Comparison of ENCODE assay signal across 15 cellular contexts in genomic region chr3:14473411-14473891, GRCh38.
A peak's percentile ranks its signal among the peaks of the same experiment; 100 is the strongest.
DNase-seq lines count a peak whose midpoint lies in the region; ATAC-seq and TF ChIP-seq lines count a peak whose summit lies in the region.
"Had no signal": no experiment of that assay in that cellular context is flagged by ENCODE, and none has a peak within 500 bp of the region (broad histone marks: within the 10 kb centered on the region; RNA-seq: fewer than 3 reads in every experiment).

No MANE protein-coding gene starts in this region.

- no peaks in the 10 kb centered on the region for H3K27me3 ChIP-seq in duodenal mucosa (ENCODE audit: control insufficient read depth in 1 of 2, insufficient read depth in 2 of 2, low read length in 2 of 2)

- peaks cover 31 to 68% of the 10 kb centered on the region in 2 donors for H3K36me3 ChIP-seq in duodenal mucosa (ENCODE audit: control insufficient read depth in 1 of 2, insufficient read depth in 2 of 2, low read length in 2 of 2)
- no peaks in the 10 kb centered on the region for H3K36me3 ChIP-seq in mucosa of descending colon (ENCODE audit: low read depth)

- no peak overlapping the region for H3K4me3 Mint-ChIP-seq in T-helper 1 cell treated with Interleukin-12 subunit alpha and Interleukin-12 subunit beta and Interleukin-4 antibody, amounts not matched to agents 30 μg/mL and 1 μg/mL, for 36 hours
- H3K4me3 Mint-ChIP-seq in type B pancreatic cell (no peak overlapping the region), glutamatergic neuron (ENCODE audit: unreplicated experiment) (no peak overlapping the region)
- H3K4me3 Mint-ChIP-seq: CD8-positive, alpha-beta T cell; memory B cell had no signal

- peak overlapping the region; percentile 63 for H3K27ac Mint-ChIP-seq in T-helper 1 cell treated with Interleukin-12 subunit alpha and Interleukin-12 subunit beta and Interleukin-4 antibody, amounts not matched to agents 30 μg/mL and 1 μg/mL, for 36 hours
- H3K27ac Mint-ChIP-seq in type B pancreatic cell (peak overlapping the region; percentile 56), glutamatergic neuron (ENCODE audit: unreplicated experiment) (no peak overlapping the region)
- H3K27ac Mint-ChIP-seq: CD8-positive, alpha-beta T cell; memory B cell had no signal

- no peak for DNase-seq in T-helper 1 cell
- DNase-seq in mucosa of descending colon, result peak in 2 of 3 donors; percentile 30 to 52
- no peak for DNase-seq in type B pancreatic cell (ENCODE audit: extremely low spot score, unreplicated experiment)
- no peak for DNase-seq in glutamatergic neuron
- no peak for DNase-seq in activated effector memory CD4-positive, alpha-beta T cell treated with anti-CD3 and anti-CD28 coated beads, Interleukin-2, amount 50 U/mL, for 16 hours
- DNase-seq: activated CD8-positive, alpha-beta memory T cell treated with anti-CD3 and anti-CD28 coated beads, Interleukin-2, amount 50 U/mL, for 48 hours; CD8-positive, alpha-beta T cell; NCI-H1436 treated with DMSO at 0.1 percent for 48 hours; NCI-H526 treated with DMSO at 0.1 percent for 48 hours had no signal

- TF ChIP-seq CTCF in mucosa of descending colon (IDR thresholded peaks at IDR 0.05) (no peak), type B pancreatic cell (conservative IDR thresholded peaks at IDR 0.05) (no peak), glutamatergic neuron (IDR thresholded peaks at IDR 0.05; ENCODE audit: partially characterized antibody, unreplicated experiment) (no peak)

- intact Hi-C loops in mucosa of descending colon (cut with DNase I, micrococcal nuclease), result loop anchor here in 1 of 2 donors (5.0 kb wide), 1 partner anchor 271 kb away; no protein-coding TSS in a partner anchor

- H3K9me3 Mint-ChIP-seq in T-helper 1 cell treated with Interleukin-12 subunit alpha and Interleukin-12 subunit beta and Interleukin-4 antibody, amounts not matched to agents 30 μg/mL and 1 μg/mL, for 36 hours, result no peaks in the 10 kb centered on the region
- no peaks in the 10 kb centered on the region for H3K9me3 Mint-ChIP-seq in type B pancreatic cell
- no peaks in the 10 kb centered on the region for H3K9me3 Mint-ChIP-seq in glutamatergic neuron (ENCODE audit: unreplicated experiment)
- H3K9me3 Mint-ChIP-seq: CD8-positive, alpha-beta T cell; memory B cell had no signal

- no peaks in the 10 kb centered on the region for H3K27me3 Mint-ChIP-seq in T-helper 1 cell treated with Interleukin-12 subunit alpha and Interleukin-12 subunit beta and Interleukin-4 antibody, amounts not matched to agents 30 μg/mL and 1 μg/mL, for 36 hours (ENCODE audit: low read depth)
- H3K27me3 Mint-ChIP-seq in type B pancreatic cell (no peaks in the 10 kb centered on the region), glutamatergic neuron (ENCODE audit: unreplicated experiment) (peaks cover 6% of the 10 kb centered on the region)
- H3K27me3 Mint-ChIP-seq: memory B cell had no signal

- peak overlapping the region; percentile 32 for H3K27ac ChIP-seq in duodenal mucosa (ENCODE audit: low read depth, low read length)
- H3K27ac ChIP-seq: thoracic aorta had no signal

- H3K9me3 ChIP-seq in duodenal mucosa (ENCODE audit: control insufficient read depth in 1 of 2, low read length in 2 of 2) (no peaks in the 10 kb centered on the region), mucosa of descending colon (no peaks in the 10 kb centered on the region)
- H3K9me3 ChIP-seq: thoracic aorta had no signal

- H3K4me1 ChIP-seq in duodenal mucosa (ENCODE audit: control insufficient read depth in 1 of 2, insufficient read depth in 2 of 2, low read length in 2 of 2), result peaks cover 3 to 4% of the 10 kb centered on the region in 2 donors
- H3K4me1 ChIP-seq in mucosa of descending colon (ENCODE audit: low read depth), result no peaks in the 10 kb centered on the region

- H3K4me3 ChIP-seq in duodenal mucosa (ENCODE audit: low read depth in 1 of 2, low read length in 2 of 2), result no peak overlapping the region
- H3K4me3 ChIP-seq in mucosa of descending colon, result no peak overlapping the region
- H3K4me3 ChIP-seq: thoracic aorta had no signal

- no peak overlapping the region for H3K9ac ChIP-seq in duodenal mucosa (ENCODE audit: low read depth in 1 of 2, low read length in 2 of 2)

- H3K4me1 Mint-ChIP-seq in T-helper 1 cell treated with Interleukin-12 subunit alpha and Interleukin-12 subunit beta and Interleukin-4 antibody, amounts not matched to agents 30 μg/mL and 1 μg/mL, for 36 hours (ENCODE audit: low read depth), result peaks cover 5% of the 10 kb centered on the region
- peaks cover 17% of the 10 kb centered on the region for H3K4me1 Mint-ChIP-seq in type B pancreatic cell (ENCODE audit: unreplicated experiment)
- H3K4me1 Mint-ChIP-seq in glutamatergic neuron (ENCODE audit: low read depth, unreplicated experiment), result no peaks in the 10 kb centered on the region

- ATAC-seq in mucosa of descending colon (peak; percentile 32), HG02970 (IDR thresholded peaks at IDR 0.05; ENCODE audit: low FRiP score, unreplicated experiment) (no peak)
- ATAC-seq: activated CD4-positive, CD25-positive, alpha-beta regulatory T cell treated with anti-CD3 and anti-CD28 coated beads, Interleukin-2, amount 50 U/mL, for 24 hours; CD8-positive, alpha-beta T cell had no signal

- peaks cover 14% of the 10 kb centered on the region for H3K36me3 Mint-ChIP-seq in T-helper 1 cell treated with Interleukin-12 subunit alpha and Interleukin-12 subunit beta and Interleukin-4 antibody, amounts not matched to agents 30 μg/mL and 1 μg/mL, for 36 hours (ENCODE audit: low read depth)
- H3K36me3 Mint-ChIP-seq in type B pancreatic cell (peaks cover 19% of the 10 kb centered on the region), glutamatergic neuron (ENCODE audit: unreplicated experiment) (peaks cover 7% of the 10 kb centered on the region)

Comparison
In these comparisons a context has a peak if more than half of its experiments do, and no peak if none do; other contexts are left out.
1. DNase-seq: peak in mucosa of descending colon (2 of 3); none in T-helper 1 cell (0 of 5), type B pancreatic cell (single experiment), glutamatergic neuron (single experiment) and activated effector memory CD4-positive, alpha-beta T cell treated with anti-CD3 and anti-CD28 coated beads, Interleukin-2, amount 50 U/mL, for 16 hours (single experiment).